ENCODE assay signal across 23 cellular contexts in genomic region chr2:71254078-71254477, GRCh38. TPM values are rescaled to one million over a fixed set of nuclear protein-coding genes. Genes with fewer than 3 reads are reported as not detected.
DNase-seq lines count a peak whose midpoint lies in the region; ATAC-seq, FAIRE-seq and TF ChIP-seq lines count a peak whose summit lies in the region.
"Had no signal": no experiment of that assay in that cellular context is flagged by ENCODE, and none has a peak within 500 bp of the region (broad histone marks: within the 10 kb centered on the region; RNA-seq: fewer than 3 reads in every experiment).

No MANE protein-coding gene starts in this region.

- no peak for DNase-seq in heart left ventricle
- no peak for DNase-seq in right atrium auricular region (ENCODE audit: low spot score)
- DNase-seq in myocyte (ENCODE audit: low read depth), result peak; percentile 32
- no peak for DNase-seq in psoas muscle
- DNase-seq in H54 (ENCODE audit: insufficient read length, low spot score), result no peak
- DNase-seq in GM19238 (ENCODE audit: insufficient read length, low spot score), result no peak
- DNase-seq: 8988T; ACHN; AML-193; BE2C; CD4-positive, alpha-beta T cell; CD8-positive, alpha-beta memory T cell; DMS 273 treated with DMSO at 0.1 percent for 48 hours; DMS79; EL; GDM1; HFFc6 had no signal

- no peak for TF ChIP-seq POLR2A in heart left ventricle (IDR thresholded peaks at IDR 0.05)
- no peak for TF ChIP-seq POLR2A in H54 (IDR thresholded peaks at IDR 0.05; ENCODE audit: low read depth, low read length)

- intact Hi-C loops in heart left ventricle (cut with DNase I), result no loop called here
- intact Hi-C loops in psoas muscle (cut with DNase I), result no loop called here

- whole genome bisulfite sequencing in heart left ventricle, 4 donors, result 84 to 96% (median 91%) methylated on average over 3 of the region's 3 CpGs
- WGBS in psoas muscle, 3 donors, result 62 to 81% (median 64%) methylated on average over 2 to 3 of the region's 3 CpGs

- H3K4me3 ChIP-seq in heart left ventricle, result no peak overlapping the region
- H3K4me3 ChIP-seq in right atrium auricular region, result no peak overlapping the region
- no peak overlapping the region for H3K4me3 ChIP-seq in psoas muscle
- H3K4me3 ChIP-seq: A549; BLaER1 treated with 17β-estradiol and CSF1 and Interleukin-3, amounts not matched to agents 10 nM and 100 nM; GM12878; GM23338; HAP-1 had no signal

- peak in 1 of 4 donors; percentile 39 for ATAC-seq in heart left ventricle
- ATAC-seq in psoas muscle, result peak; percentile 41 to 76 (median 71)
- ATAC-seq: A549, GM12878, GM23338 had no signal

- H3K36me3 ChIP-seq in heart left ventricle (no peaks in the 10 kb centered on the region), right atrium auricular region (no peaks in the 10 kb centered on the region), psoas muscle (ENCODE audit: insufficient read depth in 1 of 2, low read depth in 1 of 2) (no peaks in the 10 kb centered on the region)
- H3K36me3 ChIP-seq: BE2C; BLaER1 treated with 17β-estradiol and CSF1 and Interleukin-3, amounts not matched to agents 10 nM and 100 nM; HAP-1 had no signal

- H3K9me3 ChIP-seq in heart left ventricle (no peaks in the 10 kb centered on the region), right atrium auricular region (no peaks in the 10 kb centered on the region), psoas muscle (no peaks in the 10 kb centered on the region)
- H3K9me3 ChIP-seq: BE2C, HAP-1 had no signal

- TF ChIP-seq CTCF in heart left ventricle (IDR thresholded peaks at IDR 0.05), result no peak
- TF ChIP-seq CTCF in right atrium auricular region (IDR thresholded peaks at IDR 0.05), result no peak
- TF ChIP-seq CTCF in psoas muscle (IDR thresholded peaks at IDR 0.05), result no peak

- no peaks in the 10 kb centered on the region for H3K27me3 ChIP-seq in heart left ventricle
- H3K27me3 ChIP-seq in right atrium auricular region, result no peaks in the 10 kb centered on the region
- no peaks in the 10 kb centered on the region for H3K27me3 ChIP-seq in psoas muscle (ENCODE audit: insufficient read depth in 3 of 3, low read length in 2 of 3)
- H3K27me3 ChIP-seq: BE2C; BLaER1 treated with 17β-estradiol and CSF1 and Interleukin-3, amounts not matched to agents 10 nM and 100 nM had no signal

- no peak for FAIRE-seq in H54 (lab: Jason Lieb, UNC)
- FAIRE-seq: A549, D721Med, GM12878 had no signal

- H3K27ac ChIP-seq in heart left ventricle, result peak overlapping the region in 7 of 12 donors; percentile 6 to 63 (median 37)
- no peak overlapping the region for H3K27ac ChIP-seq in right atrium auricular region
- peak overlapping the region; percentile 87 for H3K27ac ChIP-seq in psoas muscle
- H3K27ac ChIP-seq: A549; BLaER1 treated with 17β-estradiol and CSF1 and Interleukin-3, amounts not matched to agents 10 nM and 100 nM had no signal

- H3K4me1 ChIP-seq in heart left ventricle (peaks cover 0 to 12% (median 0%) of the 10 kb centered on the region in 12 donors), right atrium auricular region (no peaks in the 10 kb centered on the region), psoas muscle (peaks cover 15% of the 10 kb centered on the region)
- H3K4me1 ChIP-seq: A549; BE2C; BLaER1 treated with 17β-estradiol and CSF1 and Interleukin-3, amounts not matched to agents 10 nM and 100 nM; HAP-1 had no signal

RNA-seq across cellular contexts. Expression of gene PAIP2B, which starts 27.2 kb away (rescaled TPM):
- 10 to 100 TPM; 38.3 to 89.0 (median 53.2) TPM for total RNA-seq in heart left ventricle
- polyA plus RNA-seq in heart left ventricle, result 10 to 100 TPM; 11.9 to 22.2 TPM
- total RNA-seq in right atrium auricular region, result 10 to 100 TPM; 18.1 to 21.3 TPM
- 0.78 and 0.83 TPM in 2 replicates for total RNA-seq in myocyte
- polyA plus RNA-seq in myocyte (2012), result 0.21 TPM
- total RNA-seq in psoas muscle, result 10 to 100 TPM; 14.0 to 47.4 (median 36.9) TPM
- 10 to 100 TPM in 1 of 3 donors, 1 to 10 TPM in 2; 2.7 to 10.6 (median 7.2) TPM for polyA plus RNA-seq in psoas muscle

Comparison
In these comparisons a context has a peak if more than half of its experiments do, and no peak if none do; other contexts are left out.
1. H3K27ac ChIP-seq: peak in heart left ventricle (7 of 12) and psoas muscle (single experiment); none in right atrium auricular region (0 of 2).